Comparison of ENCODE assay signal across 22 cellular contexts in genomic region chr17:77598241-77598620, GRCh38.
"Had no signal": no experiment of that assay in that cellular context is flagged by ENCODE, and none has a peak within 500 bp of the region (broad histone marks: within the 10 kb centered on the region; RNA-seq: fewer than 3 reads in every experiment).

No MANE protein-coding gene starts in this region.

- H3K36me3 Mint-ChIP-seq: IgD-negative memory B cell had no signal

- H3K9me3 ChIP-seq: SJSA1 had no signal

- H3K27ac Mint-ChIP-seq: IgD-negative memory B cell had no signal

- H3K36me3 ChIP-seq: SJSA1 had no signal

- DNase-seq: Karpas-422, MM.1S, NCI-H1092 treated with DMSO at 0.1 percent for 48 hours, NCI-H1436, NCI-H187, NCI-H2029, NCI-H2081 treated with DMSO at 0.1 percent for 48 hours, NCI-H2171, NCI-H226, NCI-H446, NCI-H510A, NCI-H524 treated with DMSO at 0.1 percent for 48 hours, NCI-H69, NCI-H774, Right ventricle myocardium superior, RPMI8226, SIG-M5 had no signal

- H3K9me3 Mint-ChIP-seq: IgD-negative memory B cell had no signal

- ATAC-seq: K562 had no signal

- H3K4me3 ChIP-seq: K562, SJSA1, SK-N-MC had no signal

- H3K4me3 Mint-ChIP-seq: IgD-negative memory B cell had no signal

- H3K27ac ChIP-seq: HL-60, SJSA1, SK-N-MC had no signal

- H3K4me1 ChIP-seq: SJSA1 had no signal
